Comparison of ENCODE assay signal across 1 cellular context in genomic region chr22:22195265-22196017, GRCh38.
TF ChIP-seq lines count a peak whose summit lies in the region.

No MANE protein-coding gene starts in this region.

TF ChIP-seq in K562, 482 proteins besides CTCF, POLR2A, EP300 and RAD21 (continued from another document and continues in another):
- peak; percentile 27; the same call in 1 of the 2 replicates for TF ChIP-seq MEF2A (IDR thresholded peaks at IDR 0.05; ENCODE audit: control insufficient read depth, low read depth, low read length)
- peak; percentile 72; the same call in 1 of the 2 replicates for TF ChIP-seq ZBTB43 (CRISPR knock-in tag; IDR thresholded peaks at IDR 0.05)
- TF ChIP-seq MAZ (CRISPR knock-in tag; conservative IDR thresholded peaks at IDR 0.05 in 1 of 2, IDR thresholded peaks at IDR 0.05 in 1 of 2): peak; percentile 80 to 91
- TF ChIP-seq ZNF592 (IDR thresholded peaks at IDR 0.05): no peak
- TF ChIP-seq SFPQ (IDR thresholded peaks at IDR 0.05; ENCODE audit: low read depth, low read length): no peak
- no peak for TF ChIP-seq CREB3 (tag; conservative IDR thresholded peaks at IDR 0.05; ENCODE audit: low read depth)
- no peak for TF ChIP-seq ZNF318 (IDR thresholded peaks at IDR 0.05; ENCODE audit: borderline replicate concordance in 1 of 2, low read depth in 1 of 2)
- TF ChIP-seq SNIP1 (IDR thresholded peaks at IDR 0.05; ENCODE audit: low read depth): no peak
- TF ChIP-seq RCOR1 (IDR thresholded peaks at IDR 0.05; ENCODE audit: borderline replicate concordance in 1 of 2, low read depth in 2 of 2, low read length in 2 of 2): peak; percentile 93 to 98
- no peak for TF ChIP-seq TCFL5 (CRISPR knock-in tag; conservative IDR thresholded peaks at IDR 0.05)
- peak; percentile 66; the same call in 1 of the 2 replicates for TF ChIP-seq MTF1 (CRISPR knock-in tag; IDR thresholded peaks at IDR 0.05; ENCODE audit: borderline replicate concordance)
- peak; percentile 98 for TF ChIP-seq MAFF (IDR thresholded peaks at IDR 0.05; ENCODE audit: low read length)
- TF ChIP-seq YY1 (IDR thresholded peaks at IDR 0.05; ENCODE audit: borderline replicate concordance in 1 of 3, control insufficient read depth in 1 of 3, extremely low read depth in 1 of 3, insufficient read depth in 3 of 3, insufficient read length in 1 of 3, insufficient replicate concordance in 2 of 3, low read depth in 1 of 3, low read length in 2 of 3): peak; percentile 4 to 80 (median 58)
- peak; percentile 51; the same call in 1 of the 2 replicates for TF ChIP-seq ZNF785 (CRISPR knock-in tag; IDR thresholded peaks at IDR 0.05)
- TF ChIP-seq ZNF217 (CRISPR knock-in tag; IDR thresholded peaks at IDR 0.05): no peak
- no peak for TF ChIP-seq NUFIP1 (IDR thresholded peaks at IDR 0.05; ENCODE audit: partially characterized antibody)
- TF ChIP-seq NRF1 (conservative IDR thresholded peaks at IDR 0.05 in 1 of 2, IDR thresholded peaks at IDR 0.05 in 1 of 2): peak; percentile 47 to 68; a peak in 3 of 4 replicates
- no peak for TF ChIP-seq MITF (IDR thresholded peaks at IDR 0.05)
- TF ChIP-seq EZH2 (IDR thresholded peaks at IDR 0.05; ENCODE audit: borderline replicate concordance, low read depth, low read length): no peak
- TF ChIP-seq ZFX (CRISPR knock-in tag; IDR thresholded peaks at IDR 0.05): no peak
- peak; percentile 84 for TF ChIP-seq MTA1 (IDR thresholded peaks at IDR 0.05; ENCODE audit: borderline replicate concordance)
- TF ChIP-seq ZNF76 (CRISPR knock-in tag; IDR thresholded peaks at IDR 0.05; ENCODE audit: borderline replicate concordance): no peak
- no peak for TF ChIP-seq ZNF707 (CRISPR knock-in tag; conservative IDR thresholded peaks at IDR 0.05)
- no peak for TF ChIP-seq NR2C2 (CRISPR knock-in tag; IDR thresholded peaks at IDR 0.05)
- TF ChIP-seq NR2C2 (tag; IDR thresholded peaks at IDR 0.05): no peak
- TF ChIP-seq ZKSCAN1 (IDR thresholded peaks at IDR 0.05; ENCODE audit: low read depth, low read length): peak; percentile 81
- TF ChIP-seq SRSF3 (IDR thresholded peaks at IDR 0.05; ENCODE audit: insufficient read depth, low read length): no peak
- no peak for TF ChIP-seq PHTF2 (CRISPR knock-in tag; IDR thresholded peaks at IDR 0.05)
- no peak for TF ChIP-seq RBM14 (IDR thresholded peaks at IDR 0.05; ENCODE audit: borderline replicate concordance, insufficient read depth, low read depth, low read length)
- TF ChIP-seq MCM3 (IDR thresholded peaks at IDR 0.05): no peak
- no peak for TF ChIP-seq XRCC5 (IDR thresholded peaks at IDR 0.05; ENCODE audit: low read depth, low read length)
- TF ChIP-seq SUPT5H (IDR thresholded peaks at IDR 0.05): no peak
- TF ChIP-seq GABPA (tag; conservative IDR thresholded peaks at IDR 0.05; ENCODE audit: low read depth): no peak
- TF ChIP-seq SIN3B (IDR thresholded peaks at IDR 0.05; ENCODE audit: low read depth): peak; percentile 73; the same call in 1 of the 2 replicates
- TF ChIP-seq ZNF124 (CRISPR knock-in tag; IDR thresholded peaks at IDR 0.05): peak; percentile 59
- no peak for TF ChIP-seq MCM7 (IDR thresholded peaks at IDR 0.05)
- peak; percentile 76; the same call in 1 of the 2 replicates for TF ChIP-seq ERF (CRISPR knock-in tag; IDR thresholded peaks at IDR 0.05)
- no peak for TF ChIP-seq ELF1 (tag; IDR thresholded peaks at IDR 0.05)
- peak; percentile 99 for TF ChIP-seq C11orf30 (IDR thresholded peaks at IDR 0.05; ENCODE audit: low read depth)
- no peak for TF ChIP-seq ZNF75A (CRISPR knock-in tag; IDR thresholded peaks at IDR 0.05)
- peak; percentile 100 for TF ChIP-seq RB1 (IDR thresholded peaks at IDR 0.05; ENCODE audit: low read depth)
- TF ChIP-seq HMGXB4 (CRISPR knock-in tag; IDR thresholded peaks at IDR 0.05): peak; percentile 86; the same call in 1 of the 2 replicates
